ENCODE assay signal across 11 cellular contexts in genomic region chr5:111074244-111074643, GRCh38. TPM values are rescaled to one million over a fixed set of nuclear protein-coding genes. Genes with fewer than 3 reads are reported as not detected.
DNase-seq lines count a peak whose midpoint lies in the region; ATAC-seq and TF ChIP-seq lines count a peak whose summit lies in the region.
"Had no signal": no experiment of that assay in that cellular context is flagged by ENCODE, and none has a peak within 500 bp of the region (broad histone marks: within the 10 kb centered on the region; RNA-seq: fewer than 3 reads in every experiment).

No MANE protein-coding gene starts in this region.

- H3F3A ChIP-seq in Loucy (ENCODE audit: low read depth) = no peaks in the 10 kb centered on the region

- H3K27me3 Mint-ChIP-seq in natural killer cell (ENCODE audit: low read depth in 2 of 2) = peaks cover 57 to 73% of the 10 kb centered on the region in 2 donors

- no peak for DNase-seq in choroid plexus epithelial cell (ENCODE audit: low read depth)
- no peak for DNase-seq in natural killer cell
- DNase-seq in stimulated activated CD8-positive, alpha-beta memory T cell treated with anti-CD3 and anti-CD28 coated beads, Interleukin-4, amount 100 ng/mL, for 48 hours = no peak
- DNase-seq: esophagus squamous epithelium, midbrain had no signal

- H4K20me1 ChIP-seq in BLaER1 treated with 17β-estradiol and CSF1 and Interleukin-3, amounts not matched to agents 10 nM and 100 nM = no peaks in the 10 kb centered on the region
- no peaks in the 10 kb centered on the region for H4K20me1 ChIP-seq in Loucy (ENCODE audit: insufficient read depth, low read length, poor library complexity, severe bottlenecking)

- H3K79me2 ChIP-seq in Loucy (ENCODE audit: insufficient read depth, low read length) = peaks cover 4% of the 10 kb centered on the region; the same call in 1 of the 2 replicates

- H3K9me2 ChIP-seq in Loucy (replicated peaks; ENCODE audit: low read depth, low read length) = no peaks in the 10 kb centered on the region

- no peaks in the 10 kb centered on the region for H3K36me3 Mint-ChIP-seq in natural killer cell

- intact Hi-C loops in natural killer cell (cut with micrococcal nuclease) = no loop called here

- no peak for ATAC-seq in natural killer cell
- ATAC-seq in GM19324 (IDR thresholded peaks at IDR 0.05; ENCODE audit: low FRiP score, unreplicated experiment) = no peak
- no peak for ATAC-seq in GM18520 (IDR thresholded peaks at IDR 0.05; ENCODE audit: unreplicated experiment)
- ATAC-seq in HG03460 (IDR thresholded peaks at IDR 0.05; ENCODE audit: unreplicated experiment) = no peak

- H3K4me1 Mint-ChIP-seq in natural killer cell = peaks cover 14 to 16% of the 10 kb centered on the region in 2 donors

- no peak overlapping the region for H3K9ac ChIP-seq in BLaER1 treated with 17β-estradiol and CSF1 and Interleukin-3, amounts not matched to agents 10 nM and 100 nM
- H3K9ac ChIP-seq in Loucy (ENCODE audit: low read depth, low read length, poor library complexity, severe bottlenecking) = peak overlapping the region; percentile 71

- H2AFZ ChIP-seq in Loucy (ENCODE audit: low read length) = no peak overlapping the region

- peak overlapping the region; percentile 87 for H3K4me3 Mint-ChIP-seq in natural killer cell

- no peaks in the 10 kb centered on the region for H3K9me3 ChIP-seq in BLaER1 treated with 17β-estradiol and CSF1 and Interleukin-3, amounts not matched to agents 10 nM and 100 nM (replicated peaks in 1 of 11)
- H3K9me3 ChIP-seq in Loucy (ENCODE audit: insufficient read depth, low read depth, low read length) = no peaks in the 10 kb centered on the region
- H3K9me3 ChIP-seq: esophagus squamous epithelium, tibial nerve had no signal

- peak overlapping the region in 7 of 11 experiments; percentile 71 to 91 (median 89); a peak in 11 of 22 replicates for H3K4me2 ChIP-seq in BLaER1 treated with 17β-estradiol and CSF1 and Interleukin-3, amounts not matched to agents 10 nM and 100 nM
- H3K4me2 ChIP-seq in Loucy (ENCODE audit: low read depth, low read length, poor library complexity, severe bottlenecking) = peak overlapping the region; percentile 81

- peak overlapping the region in 2 of 10 experiments; percentile 55 to 65; a peak in 3 of 20 replicates for H3K4me3 ChIP-seq in BLaER1 treated with 17β-estradiol and CSF1 and Interleukin-3, amounts not matched to agents 10 nM and 100 nM
- H3K4me3 ChIP-seq in Loucy (ENCODE audit: low read length, poor library complexity, severe bottlenecking) (peak overlapping the region; percentile 79), choroid plexus epithelial cell (ENCODE audit: low read depth, low read length) (peak overlapping the region; percentile 67)

- no peaks in the 10 kb centered on the region for H3K36me3 ChIP-seq in BLaER1 treated with 17β-estradiol and CSF1 and Interleukin-3, amounts not matched to agents 10 nM and 100 nM
- H3K36me3 ChIP-seq in Loucy (ENCODE audit: insufficient read depth, low read length) = no peaks in the 10 kb centered on the region
- H3K36me3 ChIP-seq: esophagus squamous epithelium, tibial nerve had no signal

- H3K27ac Mint-ChIP-seq in natural killer cell = no peak overlapping the region

- no peak overlapping the region for H3K27ac ChIP-seq in BLaER1 treated with 17β-estradiol and CSF1 and Interleukin-3, amounts not matched to agents 10 nM and 100 nM
- H3K27ac ChIP-seq: tibial nerve had no signal

- H3K9me3 Mint-ChIP-seq in natural killer cell = peaks cover 0 to 2% of the 10 kb centered on the region in 2 donors

- peaks cover 0 to 13% (median 6%) of the 10 kb centered on the region in 11 experiments; a peak in 4 of 22 replicates for H3K27me3 ChIP-seq in BLaER1 treated with 17β-estradiol and CSF1 and Interleukin-3, amounts not matched to agents 10 nM and 100 nM
- no peaks in the 10 kb centered on the region for H3K27me3 ChIP-seq in Loucy (ENCODE audit: insufficient read depth, low read length, poor library complexity, severe bottlenecking)

- TF ChIP-seq CTCF in Loucy (conservative IDR thresholded peaks at IDR 0.05; ENCODE audit: low read length) = no peak
- no peak for TF ChIP-seq CTCF in choroid plexus epithelial cell (conservative IDR thresholded peaks at IDR 0.05; ENCODE audit: low read depth, low read length)
- TF ChIP-seq CTCF in natural killer cell (IDR thresholded peaks at IDR 0.05) = no peak

- peaks cover 7 to 16% (median 13%) of the 10 kb centered on the region in 10 experiments; a peak in 17 of 20 replicates for H3K4me1 ChIP-seq in BLaER1 treated with 17β-estradiol and CSF1 and Interleukin-3, amounts not matched to agents 10 nM and 100 nM
- peaks cover 8% of the 10 kb centered on the region for H3K4me1 ChIP-seq in Loucy (ENCODE audit: insufficient read depth, low read length, poor library complexity, severe bottlenecking)

RNA-seq across cellular contexts. Expression of gene TSLP, which starts 2.7 kb away (rescaled TPM):
- total RNA-seq in natural killer cell = not detected

RNA-seq across cellular contexts. Expression of gene WDR36, which starts 17.9 kb away (rescaled TPM):
- 10 to 100 TPM; 23.0 to 24.8 (median 23.9) TPM for total RNA-seq in natural killer cell
